In genomic region chr19:18194554-18195238, GRCh38 we compare ENCODE assay signal across 8 cellular contexts. TPM values are rescaled to one million over a fixed set of nuclear protein-coding genes. Genes with fewer than 3 reads are reported as not detected.
A peak's percentile ranks its signal among the peaks of the same experiment; 100 is the strongest.
DNase-seq lines count a peak whose midpoint lies in the region; ATAC-seq, FAIRE-seq and TF ChIP-seq lines count a peak whose summit lies in the region.

No MANE protein-coding gene starts in this region.

- ATAC-seq in GM18868 (IDR thresholded peaks at IDR 0.05; ENCODE audit: unreplicated experiment) (no peak), HG03196 (IDR thresholded peaks at IDR 0.05; ENCODE audit: unreplicated experiment) (no peak)

- TF ChIP-seq CTCF in HFFc6 (IDR thresholded peaks at IDR 0.05) = no peak

- no peak overlapping the region for H3K27ac ChIP-seq in ACC112 (ENCODE audit: low read depth, low read length)
- no peak overlapping the region for H3K27ac ChIP-seq in iPS DF 6.9 (ENCODE audit: low read length)

- no peak for DNase-seq in HFFc6
- peak; percentile 51 to 61 for DNase-seq in activated T-cell treated with anti-CD3 and anti-CD28 coated beads, Interleukin-2, amount 50 U/mL, for 48 hours
- DNase-seq in iPS DF 6.9 (ENCODE audit: low read depth, low spot score) = no peak
- DNase-seq in stimulated activated naive CD4-positive, alpha-beta T cell treated with Interleukin-2 at 50 U/mL for 16 hours (lab: John Stamatoyannopoulos, UW) = peak; percentile 4
- no peak for DNase-seq in GM19239 (ENCODE audit: insufficient read length, low spot score)

- WGBS in iPS DF 6.9 (ENCODE audit: insufficient coverage, insufficient read length) = no CpG with 5 or more reads among the region's 27 CpGs

- no peak overlapping the region for H2AFZ ChIP-seq in ACC112 (ENCODE audit: low read length, unreplicated experiment)

- H3K4me3 ChIP-seq in ACC112 (ENCODE audit: low read depth, low read length) (peak overlapping the region; percentile 85), iPS DF 6.9 (ENCODE audit: low read length) (peak overlapping the region; percentile 1; the same call in 1 of the 2 replicates)

- no peaks in the 10 kb centered on the region for H3K9me3 ChIP-seq in iPS DF 6.9 (ENCODE audit: control insufficient read depth, insufficient read depth, low read length)

- H3K27me3 ChIP-seq in ACC112 (ENCODE audit: insufficient read depth, low read length) (no peaks in the 10 kb centered on the region), iPS DF 6.9 (ENCODE audit: control insufficient read depth, insufficient read depth, low read length) (no peaks in the 10 kb centered on the region)

- H3K36me3 Mint-ChIP-seq in HFFc6 (ENCODE audit: low read depth) = no peaks in the 10 kb centered on the region

- H3K9me3 Mint-ChIP-seq in HFFc6 = no peaks in the 10 kb centered on the region

- no peak for FAIRE-seq in GM19239 (lab: Jason Lieb, UNC)

- H3K4me1 Mint-ChIP-seq in HFFc6 (ENCODE audit: low read depth) = peaks cover 18% of the 10 kb centered on the region

- no peak overlapping the region; the same call in 1 of the 2 replicates for H3K27ac Mint-ChIP-seq in HFFc6

- H3K4me3 Mint-ChIP-seq in HFFc6 = peak overlapping the region; percentile 98; the same call in 1 of the 2 replicates

- H3K4me1 ChIP-seq in ACC112 (ENCODE audit: control insufficient read depth, insufficient read depth, low read length, unreplicated experiment) = peaks cover 5% of the 10 kb centered on the region
- H3K4me1 ChIP-seq in iPS DF 6.9 (ENCODE audit: control insufficient read depth, insufficient read depth, low read length) = peaks cover 2% of the 10 kb centered on the region

- H3K79me2 ChIP-seq in ACC112 (ENCODE audit: control insufficient read depth, insufficient read depth, low read length, unreplicated experiment) = peaks cover 5% of the 10 kb centered on the region

- H3K27me3 Mint-ChIP-seq in HFFc6 (ENCODE audit: insufficient read depth) = peaks cover 10% of the 10 kb centered on the region

- H3K36me3 ChIP-seq in ACC112 (ENCODE audit: insufficient read depth, low read length) (no peaks in the 10 kb centered on the region), iPS DF 6.9 (ENCODE audit: control insufficient read depth, insufficient read depth, low read length) (peaks cover 16% of the 10 kb centered on the region)

RNA-seq across cellular contexts. Expression of gene MPV17L2, which starts 1.7 kb away (rescaled TPM):
- 10 to 100 TPM in 5 of 6 experiments, 1 to 10 TPM in 1; 9.7 to 14.9 (median 13.1) TPM for total RNA-seq in HFFc6 (2021; fragmentation: NEBNext Ultra II Directional; extraction: Animal tissue kit (Norgen Biotek cat#: 25700))

RNA-seq across cellular contexts. Expression of gene RAB3A, which starts 9.1 kb away (rescaled TPM):
- 1 to 10 TPM; 6.1 to 9.0 (median 7.3) TPM for total RNA-seq in HFFc6 (2021; fragmentation: NEBNext Ultra II Directional; extraction: Animal tissue kit (Norgen Biotek cat#: 25700))

RNA-seq across cellular contexts. Expression of gene IFI30, which starts 21.1 kb away (rescaled TPM):
- 1 to 10 TPM; 4.9 to 9.0 (median 6.0) TPM for total RNA-seq in HFFc6 (2021; fragmentation: NEBNext Ultra II Directional; extraction: Animal tissue kit (Norgen Biotek cat#: 25700))

RNA-seq across cellular contexts. Expression of gene PDE4C, which starts 31.5 kb away (rescaled TPM):
- total RNA-seq in HFFc6 (2021; fragmentation: NEBNext Ultra II Directional; extraction: Animal tissue kit (Norgen Biotek cat#: 25700)) = under 1 TPM in 1 of 6 experiments, not detected in 5; 0.14 TPM

RNA-seq across cellular contexts. Expression of gene PIK3R2, which starts 41.7 kb away (rescaled TPM):
- 10 to 100 TPM; 51.9 to 66.1 (median 56.0) TPM for total RNA-seq in HFFc6 (2021; fragmentation: NEBNext Ultra II Directional; extraction: Animal tissue kit (Norgen Biotek cat#: 25700))

Comparison
In these comparisons a context has a peak if more than half of its experiments do, and no peak if none do; other contexts are left out.
1. DNase-seq: peak in activated T-cell treated with anti-CD3 and anti-CD28 coated beads, Interleukin-2, amount 50 U/mL, for 48 hours (2 of 2) and stimulated activated naive CD4-positive, alpha-beta T cell treated with Interleukin-2 at 50 U/mL for 16 hours (single experiment); none in HFFc6 (single experiment), iPS DF 6.9 (single experiment) and GM19239 (single experiment).